Comparison of ENCODE assay signal across 19 cellular contexts in the genomic region with DNA sequence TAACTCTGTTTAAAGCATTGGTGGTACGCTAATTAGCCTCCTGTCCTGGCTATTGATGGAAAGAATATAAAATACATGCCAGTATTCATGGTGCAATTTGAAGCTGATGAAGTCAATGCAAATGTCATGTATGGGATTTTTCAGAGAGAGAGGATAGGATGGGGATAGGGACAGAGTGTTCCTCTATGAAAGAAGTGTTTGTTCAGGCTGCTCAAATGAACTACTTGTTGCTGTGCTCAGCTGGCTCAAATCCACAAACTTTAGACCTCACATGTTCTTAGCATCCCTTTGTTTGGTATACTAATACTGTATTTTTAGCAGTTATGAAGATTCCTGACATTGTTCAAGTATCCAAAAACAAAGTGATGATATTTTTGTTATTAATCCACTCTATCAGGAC.
"Had no signal": no experiment of that assay in that cellular context is flagged by ENCODE, and none has a peak within 500 bp of the region (broad histone marks: within the 10 kb centered on the region; RNA-seq: fewer than 3 reads in every experiment).

No MANE protein-coding gene starts in this region.

- H3K4me1 Mint-ChIP-seq: activated CD4-positive, alpha-beta memory T cell treated with anti-CD3 and anti-CD28 coated beads, Interleukin-2, amount 10 ng/mL, durations not matched to agents 7 days and 5 days; activated naive CD4-positive, alpha-beta T cell treated with anti-CD3 and anti-CD28 coated beads, Interleukin-2, amount 10 ng/mL, durations not matched to agents 7 days and 5 days; naive thymus-derived CD4-positive, alpha-beta T cell; stimulated activated naive CD8-positive, alpha-beta T cell treated with anti-CD3 and anti-CD28 coated beads, Interleukin-15, amount 100 ng/mL, for 72 hours; WTC11 had no signal

- H3K4me3 ChIP-seq: coronary artery, heart left ventricle, lung, mucosa of descending colon, smooth muscle cell had no signal

- H3K9me3 ChIP-seq: heart left ventricle, neutrophil had no signal

- H3K27me3 ChIP-seq: heart left ventricle, neutrophil had no signal

- H3K27me3 Mint-ChIP-seq: activated CD4-positive, alpha-beta memory T cell treated with anti-CD3 and anti-CD28 coated beads, Interleukin-2, amount 10 ng/mL, durations not matched to agents 7 days and 5 days; activated naive CD4-positive, alpha-beta T cell treated with anti-CD3 and anti-CD28 coated beads, Interleukin-2, amount 10 ng/mL, durations not matched to agents 7 days and 5 days; activated T-cell treated with anti-CD3 and anti-CD28 coated beads, Interleukin-2, amount 50 U/mL, for 24 hours; naive thymus-derived CD4-positive, alpha-beta T cell; stimulated activated naive CD8-positive, alpha-beta T cell treated with anti-CD3 and anti-CD28 coated beads, Interleukin-15, amount 100 ng/mL, for 72 hours had no signal

- H3K27ac ChIP-seq: coronary artery, heart left ventricle, neutrophil had no signal

- DNase-seq: activated CD4-positive, alpha-beta memory T cell treated with anti-CD3 and anti-CD28 coated beads, Interleukin-2, amount 10 ng/mL, durations not matched to agents 7 days and 5 days; activated CD4-positive, alpha-beta T cell treated with anti-CD3 and anti-CD28 coated beads for 4 hours; activated naive CD4-positive, alpha-beta T cell treated with anti-CD3 and anti-CD28 coated beads, Interleukin-2, amount 10 ng/mL, durations not matched to agents 7 days and 5 days; activated T-cell treated with anti-CD3 and anti-CD28 coated beads, Interleukin-2, amount 50 U/mL, for 24 hours; effector CD8-positive, alpha-beta T cell; foreskin fibroblast; heart left ventricle; mucosa of descending colon; naive thymus-derived CD4-positive, alpha-beta T cell; stimulated activated naive CD8-positive, alpha-beta T cell treated with anti-CD3 and anti-CD28 coated beads, Interleukin-15, amount 100 ng/mL, for 72 hours; T-helper 2 cell had no signal

- H3K4me3 Mint-ChIP-seq: activated CD4-positive, alpha-beta memory T cell treated with anti-CD3 and anti-CD28 coated beads, Interleukin-2, amount 10 ng/mL, durations not matched to agents 7 days and 5 days; activated naive CD4-positive, alpha-beta T cell treated with anti-CD3 and anti-CD28 coated beads, Interleukin-2, amount 10 ng/mL, durations not matched to agents 7 days and 5 days; activated T-cell treated with anti-CD3 and anti-CD28 coated beads, Interleukin-2, amount 50 U/mL, for 24 hours; naive thymus-derived CD4-positive, alpha-beta T cell; stimulated activated naive CD8-positive, alpha-beta T cell treated with anti-CD3 and anti-CD28 coated beads, Interleukin-15, amount 100 ng/mL, for 72 hours; WTC11 had no signal

- H3K4me1 ChIP-seq: heart left ventricle had no signal

- FAIRE-seq: endothelial cell of umbilical vein, TTC549, urothelium cell line had no signal

- H3K36me3 ChIP-seq: heart left ventricle, neutrophil had no signal

- H3K27ac Mint-ChIP-seq: activated CD4-positive, alpha-beta memory T cell treated with anti-CD3 and anti-CD28 coated beads, Interleukin-2, amount 10 ng/mL, durations not matched to agents 7 days and 5 days; activated naive CD4-positive, alpha-beta T cell treated with anti-CD3 and anti-CD28 coated beads, Interleukin-2, amount 10 ng/mL, durations not matched to agents 7 days and 5 days; activated T-cell treated with anti-CD3 and anti-CD28 coated beads, Interleukin-2, amount 50 U/mL, for 24 hours; naive thymus-derived CD4-positive, alpha-beta T cell; stimulated activated naive CD8-positive, alpha-beta T cell treated with anti-CD3 and anti-CD28 coated beads, Interleukin-15, amount 100 ng/mL, for 72 hours; WTC11 had no signal

- H3K36me3 Mint-ChIP-seq: activated naive CD4-positive, alpha-beta T cell treated with anti-CD3 and anti-CD28 coated beads, Interleukin-2, amount 10 ng/mL, durations not matched to agents 7 days and 5 days; naive thymus-derived CD4-positive, alpha-beta T cell; WTC11 had no signal

- H3K9me3 Mint-ChIP-seq: activated naive CD4-positive, alpha-beta T cell treated with anti-CD3 and anti-CD28 coated beads, Interleukin-2, amount 10 ng/mL, durations not matched to agents 7 days and 5 days; WTC11 had no signal
